ENCODE assay signal across 31 cellular contexts in the genomic region with DNA sequence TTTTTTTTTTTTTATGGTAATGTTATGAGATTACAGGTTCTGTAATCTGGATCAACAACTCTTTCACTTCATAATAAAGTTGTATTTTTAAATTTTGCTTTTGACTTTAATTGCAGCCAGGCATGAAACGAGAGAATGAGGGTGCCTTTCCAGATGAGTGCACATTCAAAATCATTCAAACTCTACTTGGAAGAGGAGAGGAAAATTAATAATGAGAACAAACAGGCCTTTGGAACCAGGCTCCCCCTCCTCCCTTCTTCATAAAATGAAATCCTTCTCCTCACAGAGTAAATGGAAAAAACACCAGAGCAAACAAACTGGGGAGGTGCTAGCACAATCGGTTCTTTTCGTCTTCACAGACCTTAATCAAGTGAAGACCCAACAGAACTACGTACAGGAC.
DNase-seq lines count a peak whose midpoint lies in the region; ATAC-seq and TF ChIP-seq lines count a peak whose summit lies in the region.
"Had no signal": no experiment of that assay in that cellular context is flagged by ENCODE, and none has a peak within 500 bp of the region (broad histone marks: within the 10 kb centered on the region; RNA-seq: fewer than 3 reads in every experiment).

No MANE protein-coding gene starts in this region.

- no peak overlapping the region for H3K9ac ChIP-seq in neural progenitor cell

- H3K4me1 Mint-ChIP-seq in neural progenitor cell: peaks cover 31% of the 10 kb centered on the region
- H3K4me1 Mint-ChIP-seq: CD14-positive monocyte had no signal

- DNase-seq in NCI-H2196 (lab: John Stamatoyannopoulos, UW; ENCODE audit: unreplicated experiment): peak; percentile 19
- no peak for DNase-seq in NCI-H2196 treated with DMSO at 0.1 percent for 48 hours (lab: John Stamatoyannopoulos, UW; ENCODE audit: unreplicated experiment)
- peak; percentile 77 for DNase-seq in NCI-H526 treated with DMSO at 0.1 percent for 48 hours (lab: John Stamatoyannopoulos, UW)
- peak; percentile 59 for DNase-seq in globus pallidus (ENCODE audit: low spot score)
- DNase-seq in retina: peak; percentile 78
- DNase-seq in neural progenitor cell (ENCODE audit: low spot score): no peak
- DNase-seq: 8988T; activated CD4-positive, alpha-beta memory T cell treated with anti-CD3 and anti-CD28 coated beads for 36 hours; activated CD4-positive, alpha-beta T cell treated with anti-CD3 and anti-CD28 coated beads for 1 hour; activated T-cell treated with anti-CD3 and anti-CD28 coated beads, Interleukin-2, amount 50 U/mL, for 72 hours; Caco-2; central memory CD4-positive, alpha-beta T cell; foreskin melanocyte; IMR-90; kidney glomerular epithelial cell; mucosa of descending colon; NCI-H2081; NK-92 treated with Interleukin-12 subunit alpha and Interleukin-12 subunit beta, amount 100 ng/mL, for 24 hours; ovary; PC-3; small intestine; stimulated activated naive CD8-positive, alpha-beta T cell treated with anti-CD3 and anti-CD28 coated beads, Interleukin-15, Interleukin-2, amounts not matched to agents 100 U/mL and 50 U/mL, for 24 hours; T-helper 2 cell had no signal

- H3K4me2 ChIP-seq in neural progenitor cell: no peak overlapping the region

- H3F3A ChIP-seq in neural progenitor cell (ENCODE audit: low read depth): peaks cover 26% of the 10 kb centered on the region

- no peak overlapping the region for H3K27ac ChIP-seq in neural progenitor cell
- H3K27ac ChIP-seq: ovary, right atrium auricular region had no signal

- H3K27me3 ChIP-seq in neural progenitor cell: no peaks in the 10 kb centered on the region
- H3K27me3 ChIP-seq: ovary, right atrium auricular region had no signal

- H3K9me3 Mint-ChIP-seq in neural progenitor cell: peaks cover 15% of the 10 kb centered on the region

- no peak overlapping the region for H3K4me3 ChIP-seq in neural progenitor cell
- H3K4me3 ChIP-seq: lung, mucosa of descending colon, ovary, right atrium auricular region had no signal

- H3K27me3 Mint-ChIP-seq in neural progenitor cell (ENCODE audit: insufficient read depth, low read depth): peaks cover 7% of the 10 kb centered on the region
- H3K27me3 Mint-ChIP-seq: dendritic cell treated with granulocyte-macrophage colony-stimulating factor and Interleukin-4, amounts not matched to agents 40 ng/mL and 50 ng/mL, for 4 days had no signal

- no peaks in the 10 kb centered on the region for H3K79me2 ChIP-seq in neural progenitor cell (ENCODE audit: low read depth)

- no peak overlapping the region for H3K4me3 Mint-ChIP-seq in neural progenitor cell
- H3K4me3 Mint-ChIP-seq: activated CD4-positive, alpha-beta memory T cell treated with anti-CD3 and anti-CD28 coated beads for 36 hours; activated T-cell treated with anti-CD3 and anti-CD28 coated beads, Interleukin-2, amount 50 U/mL, for 72 hours; CD14-positive monocyte; dendritic cell treated with granulocyte-macrophage colony-stimulating factor and Interleukin-4, amounts not matched to agents 40 ng/mL and 50 ng/mL, for 4 days; natural killer cell treated with Interleukin-12 subunit alpha and Interleukin-12 subunit beta and Interleukin-15 and Interleukin-18, amount 100 ng/mL, for 72 hours had no signal

- H3K27ac Mint-ChIP-seq in neural progenitor cell: no peak overlapping the region
- H3K27ac Mint-ChIP-seq: activated CD4-positive, alpha-beta memory T cell treated with anti-CD3 and anti-CD28 coated beads for 36 hours; activated T-cell treated with anti-CD3 and anti-CD28 coated beads, Interleukin-2, amount 50 U/mL, for 72 hours; dendritic cell treated with granulocyte-macrophage colony-stimulating factor and Interleukin-4, amounts not matched to agents 40 ng/mL and 50 ng/mL, for 4 days; natural killer cell treated with Interleukin-12 subunit alpha and Interleukin-12 subunit beta and Interleukin-15 and Interleukin-18, amount 100 ng/mL, for 72 hours had no signal

- no peaks in the 10 kb centered on the region for H3K36me3 ChIP-seq in neural progenitor cell
- H3K36me3 ChIP-seq: ovary, right atrium auricular region had no signal

- H2AFZ ChIP-seq in neural progenitor cell (replicated peaks): no peak overlapping the region

- H3K36me3 Mint-ChIP-seq in neural progenitor cell: peaks cover 2% of the 10 kb centered on the region
- H3K36me3 Mint-ChIP-seq: CD14-positive monocyte had no signal

- no peaks in the 10 kb centered on the region for H4K20me1 ChIP-seq in neural progenitor cell (ENCODE audit: low read depth)

- ATAC-seq in HG03520 (IDR thresholded peaks at IDR 0.05; ENCODE audit: unreplicated experiment): no peak
- ATAC-seq in GM21515 (IDR thresholded peaks at IDR 0.05; ENCODE audit: unreplicated experiment): no peak
- ATAC-seq: activated T-cell treated with anti-CD3 and anti-CD28 coated beads, Interleukin-2, amount 50 U/mL, for 72 hours; mucosa of descending colon; natural killer cell treated with Interleukin-12 subunit alpha and Interleukin-12 subunit beta and Interleukin-15 and Interleukin-18, amount 100 ng/mL, for 72 hours; PC-3; SK-N-SH treated with all-trans-retinoic acid at 6 μM for 48 hours; stimulated activated naive CD8-positive, alpha-beta T cell treated with anti-CD3 and anti-CD28 coated beads, Interleukin-15, Interleukin-2, amounts not matched to agents 100 U/mL and 50 U/mL, for 24 hours had no signal

- peaks cover 19% of the 10 kb centered on the region for H3K4me1 ChIP-seq in neural progenitor cell
- H3K4me1 ChIP-seq: Caco-2, right atrium auricular region had no signal

- no peaks in the 10 kb centered on the region for H3K9me3 ChIP-seq in neural progenitor cell (ENCODE audit: low read depth)
- H3K9me3 ChIP-seq: Caco-2, mucosa of descending colon, ovary, right atrium auricular region had no signal

- no peak for TF ChIP-seq CTCF in neural progenitor cell (IDR thresholded peaks at IDR 0.05)

Comparison
In these comparisons a context has a peak if more than half of its experiments do, and no peak if none do; other contexts are left out.
1. DNase-seq: peak in NCI-H2196 (single experiment), NCI-H526 treated with DMSO at 0.1 percent for 48 hours (single experiment), globus pallidus (single experiment) and retina (single experiment); none in NCI-H2196 treated with DMSO at 0.1 percent for 48 hours (single experiment) and neural progenitor cell (single experiment).